ENCODE assay signal across 1 cellular context in the genomic region with DNA sequence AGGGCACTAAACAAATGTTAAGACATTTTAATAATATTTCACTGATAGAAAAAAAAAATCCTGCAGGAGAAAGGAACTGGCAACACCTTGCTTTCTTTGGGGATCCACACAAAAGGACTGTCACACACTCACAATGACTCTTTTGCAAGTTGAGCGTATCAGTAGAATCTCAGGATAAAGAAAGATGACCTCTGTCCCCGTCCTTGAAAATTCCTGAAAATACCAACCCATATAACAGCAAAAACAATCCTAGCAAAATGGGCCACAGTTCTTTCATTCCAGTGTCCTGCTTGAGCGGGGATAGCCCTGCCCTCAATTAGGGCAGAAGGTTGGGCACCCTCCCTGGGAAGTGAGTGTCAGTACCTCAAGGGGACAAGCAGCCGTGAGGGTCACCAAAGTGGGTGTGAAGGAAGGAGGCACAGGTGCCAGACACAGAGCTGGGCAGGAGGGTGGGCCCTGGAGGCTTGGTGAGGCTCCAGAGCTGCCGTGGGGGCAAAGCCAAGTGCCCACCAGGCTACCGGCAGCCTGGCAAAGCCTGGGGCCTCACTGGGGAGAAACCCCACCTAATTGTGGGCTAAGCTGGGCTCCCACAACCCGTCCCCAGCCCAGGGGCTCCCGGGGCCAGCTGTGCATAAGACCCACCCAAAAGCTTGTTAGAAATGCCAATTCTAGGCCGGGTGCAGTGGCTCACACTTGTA.
TF ChIP-seq lines count a peak whose summit lies in the region.

No MANE protein-coding gene starts in this region.

TF ChIP-seq in SK-N-SH, 30 proteins besides CTCF, POLR2A, EP300 and RAD21 (continued from another document):
- no peak for TF ChIP-seq USF1 (IDR thresholded peaks at IDR 0.05; ENCODE audit: borderline replicate concordance, low read depth)
- no peak for TF ChIP-seq CHD2 (IDR thresholded peaks at IDR 0.05; ENCODE audit: low read length, partially characterized antibody)
- TF ChIP-seq GABPA (IDR thresholded peaks at IDR 0.05; ENCODE audit: low read depth), result no peak
- TF ChIP-seq NFIC (IDR thresholded peaks at IDR 0.05; ENCODE audit: borderline replicate concordance), result no peak
- no peak for TF ChIP-seq RXRA (IDR thresholded peaks at IDR 0.05; ENCODE audit: borderline replicate concordance, low read depth)
- no peak for TF ChIP-seq NRF1 (IDR thresholded peaks at IDR 0.05; ENCODE audit: low read depth, low read length)
- TF ChIP-seq RFX5 (IDR thresholded peaks at IDR 0.05; ENCODE audit: low read length), result no peak
